In genomic region chr22:50064453-50064852, GRCh38 we compare ENCODE assay signal across 8 cellular contexts. TPM values are rescaled to one million over a fixed set of nuclear protein-coding genes. Genes with fewer than 3 reads are reported as not detected.
"Had no signal": no experiment of that assay in that cellular context is flagged by ENCODE, and none has a peak within 500 bp of the region (broad histone marks: within the 10 kb centered on the region; RNA-seq: fewer than 3 reads in every experiment).

No MANE protein-coding gene starts in this region.

- H3K4me1 ChIP-seq: HAP-1 had no signal

- H3K4me2 ChIP-seq: GM23338, KMS-11 had no signal

- H3K9ac ChIP-seq: KMS-11 had no signal

- H3K36me3 ChIP-seq: HAP-1 had no signal

- H3K4me3 ChIP-seq: GM23338, HAP-1 had no signal

- ATAC-seq: GM23338, HCT116 had no signal

- H3K9me3 ChIP-seq: HAP-1 had no signal

- DNase-seq: KBM-7 had no signal

- H3K27ac ChIP-seq: KMS-11 had no signal

- H2AFZ ChIP-seq: GM23338 had no signal

RNA-seq across cellular contexts. Expression of gene TTLL8, which starts 6.4 kb away (rescaled TPM):
- total RNA-seq: GM23338, H1, HT-29 had no signal
- polyA plus RNA-seq: GM23338, H1, IgD-negative memory B cell had no signal

RNA-seq across cellular contexts. Expression of gene MLC1, which starts 20.8 kb away (rescaled TPM):
- total RNA-seq: GM23338, H1, HT-29 had no signal
- polyA plus RNA-seq: GM23338 had no signal

RNA-seq across cellular contexts. Expression of gene MOV10L1, which starts 25.4 kb away (rescaled TPM):
- total RNA-seq: H1, HT-29 had no signal
- polyA plus RNA-seq: IgD-negative memory B cell had no signal

RNA-seq across cellular contexts. Expression of gene IL17REL, which starts 51.9 kb away (rescaled TPM):
- polyA plus RNA-seq: GM23338, IgD-negative memory B cell had no signal
